ENCODE assay signal across 24 cellular contexts in the genomic region with DNA sequence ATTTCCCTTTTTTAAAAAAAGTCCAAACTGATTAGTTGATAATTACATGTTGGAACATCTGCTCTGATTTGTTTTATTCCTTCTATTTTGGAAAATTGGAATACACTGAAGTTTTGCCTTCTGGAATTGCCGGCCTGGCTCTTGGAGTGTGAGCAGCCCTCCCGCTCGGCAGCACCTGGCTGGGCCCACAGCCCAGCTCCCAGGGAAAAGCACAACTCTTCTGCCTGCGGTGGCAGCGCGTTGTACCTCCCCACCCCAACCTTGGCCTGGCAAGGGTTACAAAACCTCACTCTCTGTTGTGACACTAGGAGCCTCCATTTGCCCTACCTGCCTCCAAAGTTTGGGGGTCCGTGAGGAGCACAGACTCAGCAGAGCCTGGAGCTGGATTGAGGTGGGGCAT.
"Had no signal": no experiment of that assay in that cellular context is flagged by ENCODE, and none has a peak within 500 bp of the region (broad histone marks: within the 10 kb centered on the region; RNA-seq: fewer than 3 reads in every experiment).

No MANE protein-coding gene starts in this region.

- H3K36me3 ChIP-seq: left ventricle myocardium inferior, neural progenitor cell, ovary, prostate gland, stomach, thyroid gland, transverse colon, upper lobe of left lung, vagina had no signal

- H3K4me3 Mint-ChIP-seq: mesothelial cell of epicardium; naive B cell; natural killer cell; nephron progenitor cell; neural progenitor cell; stimulated activated naive B cell treated with anti-CD40 and anti-IgM and Interleukin-4, amounts not matched to agents 10 μg/mL and 1 μg/mL and 100 μg/mL, for 72 hours had no signal

- H3K9me3 ChIP-seq: ovary, prostate gland, testis, thyroid gland, transverse colon, upper lobe of left lung, vagina had no signal

- H3K4me3 ChIP-seq: left ventricle myocardium inferior, lung, neural progenitor cell, ovary, prostate gland, skin epidermis, stomach, testis, thyroid gland, transverse colon, upper lobe of left lung, vagina had no signal

- H3K27ac ChIP-seq: left ventricle myocardium inferior, neural progenitor cell, ovary, prostate gland, skin epidermis, stomach, testis, thyroid gland, transverse colon, upper lobe of left lung, vagina had no signal

- H3K9me3 Mint-ChIP-seq: neural progenitor cell had no signal

- H3K36me3 Mint-ChIP-seq: mesothelial cell of epicardium; naive B cell; natural killer cell; neural progenitor cell; stimulated activated naive B cell treated with anti-CD40 and anti-IgM and Interleukin-4, amounts not matched to agents 10 μg/mL and 1 μg/mL and 100 μg/mL, for 72 hours had no signal

- H3K4me2 ChIP-seq: neural progenitor cell had no signal

- DNase-seq: left ventricle myocardium inferior; naive B cell; natural killer cell; nephron progenitor cell; ovary; retina; right cardiac atrium; stimulated activated CD4-positive, alpha-beta T cell treated with anti-CD3 and anti-CD28 coated beads, Interleukin-12 subunit alpha, Interleukin-12 subunit beta, amount 100 ng/mL, for 4 hours; stimulated activated CD4-positive, alpha-beta T cell treated with anti-CD3 and anti-CD28 coated beads, Interleukin-15, amount 100 ng/mL, for 24 hours; stimulated activated CD4-positive, alpha-beta T cell treated with anti-CD3 and anti-CD28 coated beads, Interleukin-2, amount 100 ng/mL, for 24 hours; stimulated activated CD4-positive, alpha-beta T cell treated with anti-CD3 and anti-CD28 coated beads, Interleukin-4, amount 100 ng/mL, for 1 hour; stimulated activated naive B cell treated with anti-CD40 and anti-IgM and Interleukin-4, amounts not matched to agents 10 μg/mL and 1 μg/mL and 100 μg/mL, for 72 hours; stimulated activated naive CD8-positive, alpha-beta T cell treated with anti-CD3 and anti-CD28 coated beads, Interleukin-15, Interleukin-2, amounts not matched to agents 100 U/mL and 50 U/mL, for 24 hours; stomach; testis; thyroid gland; transverse colon had no signal

- H2AFZ ChIP-seq: neural progenitor cell had no signal

- H3K9ac ChIP-seq: neural progenitor cell had no signal

- H3K4me1 Mint-ChIP-seq: naive B cell; natural killer cell; neural progenitor cell; stimulated activated naive B cell treated with anti-CD40 and anti-IgM and Interleukin-4, amounts not matched to agents 10 μg/mL and 1 μg/mL and 100 μg/mL, for 72 hours had no signal

- H3K4me1 ChIP-seq: left ventricle myocardium inferior, prostate gland, stomach, testis, thyroid gland, transverse colon, vagina had no signal

- H3K27me3 ChIP-seq: neural progenitor cell, ovary, testis, thyroid gland, upper lobe of left lung, vagina had no signal

- H3K27ac Mint-ChIP-seq: mesothelial cell of epicardium; naive B cell; natural killer cell; nephron progenitor cell; neural progenitor cell; stimulated activated naive B cell treated with anti-CD40 and anti-IgM and Interleukin-4, amounts not matched to agents 10 μg/mL and 1 μg/mL and 100 μg/mL, for 72 hours had no signal
